1 cellular context compared by ENCODE assay signal in genomic region chr10:122149138-122149606, GRCh38.
TF ChIP-seq lines count a peak whose summit lies in the region.

No MANE protein-coding gene starts in this region.

TF ChIP-seq in SK-N-SH, 30 proteins besides CTCF, POLR2A, EP300 and RAD21 (continued from another document):
- TF ChIP-seq, protein P1, sequence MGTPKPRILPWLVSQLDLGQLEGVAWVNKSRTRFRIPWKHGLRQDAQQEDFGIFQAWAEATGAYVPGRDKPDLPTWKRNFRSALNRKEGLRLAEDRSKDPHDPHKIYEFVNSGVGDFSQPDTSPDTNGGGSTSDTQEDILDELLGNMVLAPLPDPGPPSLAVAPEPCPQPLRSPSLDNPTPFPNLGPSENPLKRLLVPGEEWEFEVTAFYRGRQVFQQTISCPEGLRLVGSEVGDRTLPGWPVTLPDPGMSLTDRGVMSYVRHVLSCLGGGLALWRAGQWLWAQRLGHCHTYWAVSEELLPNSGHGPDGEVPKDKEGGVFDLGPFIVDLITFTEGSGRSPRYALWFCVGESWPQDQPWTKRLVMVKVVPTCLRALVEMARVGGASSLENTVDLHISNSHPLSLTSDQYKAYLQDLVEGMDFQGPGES (IDR thresholded peaks at IDR 0.05; ENCODE audit: low read depth, low read length): no peak
- TF ChIP-seq CHD2 (IDR thresholded peaks at IDR 0.05; ENCODE audit: low read length, partially characterized antibody): no peak
TF ChIP-seq in SK-N-SH: peak in this region for 0.
